Comparison of ENCODE assay signal across 8 cellular contexts in genomic region chr11:17077520-17078401, GRCh38. TPM values are rescaled to one million over a fixed set of nuclear protein-coding genes. Genes with fewer than 3 reads are reported as not detected.
DNase-seq lines count a peak whose midpoint lies in the region; ATAC-seq and TF ChIP-seq lines count a peak whose summit lies in the region.

RPS13 (minus strand) TSS chr11:17077667; CDS start chr11:17077641, 26 bp downstream.

- ATAC-seq in RWPE2 (ENCODE audit: low read depth) (peak; percentile 93), natural killer cell (peak; percentile 95 to 99 (median 97))

- peaks cover 10% of the 10 kb centered on the region for H3K4me1 ChIP-seq in RWPE2 (ENCODE audit: insufficient read depth, poor library complexity, severe bottlenecking)

- no peaks in the 10 kb centered on the region for H3K27me3 ChIP-seq in RWPE2 (ENCODE audit: insufficient read depth, poor library complexity, severe bottlenecking)

- no peaks in the 10 kb centered on the region for H3K9me3 Mint-ChIP-seq in activated T-helper 2 cell treated with anti-CD3 and anti-CD28 coated beads, Interferon-gamma antibody, Interleukin-2, Interleukin-4, amounts not matched to agents 10 μg/mL and 5 μg/mL and 100 μg/mL, durations not matched to agents 14 hours and 24 hours and 36 hours
- no peaks in the 10 kb centered on the region for H3K9me3 Mint-ChIP-seq in natural killer cell

- H3K4me3 Mint-ChIP-seq in activated T-helper 2 cell treated with anti-CD3 and anti-CD28 coated beads, Interferon-gamma antibody, Interleukin-2, Interleukin-4, amounts not matched to agents 10 μg/mL and 5 μg/mL and 100 μg/mL, durations not matched to agents 14 hours and 24 hours and 36 hours (ENCODE audit: low read depth) = peak within 1 kb of the TSS; percentile 100
- H3K4me3 Mint-ChIP-seq in natural killer cell = peak within 1 kb of the TSS; percentile 95

- peaks cover 36% of the 10 kb centered on the region for H3K4me1 Mint-ChIP-seq in activated T-helper 2 cell treated with anti-CD3 and anti-CD28 coated beads, Interferon-gamma antibody, Interleukin-2, Interleukin-4, amounts not matched to agents 10 μg/mL and 5 μg/mL and 100 μg/mL, durations not matched to agents 14 hours and 24 hours and 36 hours (ENCODE audit: low read depth)
- peaks cover 42 to 44% of the 10 kb centered on the region in 2 donors for H3K4me1 Mint-ChIP-seq in natural killer cell

- TF ChIP-seq CTCF in RWPE2 (IDR thresholded peaks at IDR 0.05; ENCODE audit: poor library complexity, severe bottlenecking) (no peak), natural killer cell (IDR thresholded peaks at IDR 0.05) (no peak)

- intact Hi-C loops in activated T-helper 2 cell treated with anti-CD3 and anti-CD28 coated beads, Interferon-gamma antibody, Interleukin-2, Interleukin-4, amounts not matched to agents 10 μg/mL and 5 μg/mL and 100 μg/mL, durations not matched to agents 14 hours and 24 hours and 36 hours (cut with micrococcal nuclease) = loop anchor here (1.0 to 10.0 kb wide), 5 partner anchors 131 to 935 kb away; partner anchors contain the start of genes C11orf58 and SERGEF
- intact Hi-C loops in natural killer cell (cut with micrococcal nuclease) = loop anchor here (1.0 to 10.0 kb wide), 4 partner anchors 130 to 1245 kb away; partner anchors contain the start of genes C11orf58, GTF2H1, HPS5 and NUCB2

- peaks cover 44% of the 10 kb centered on the region for H3K36me3 ChIP-seq in RWPE2 (ENCODE audit: low read depth)

- DNase-seq in EH (ENCODE audit: low read depth) (peak; percentile 99), H4 (ENCODE audit: low spot score) (peak; percentile 100), LoVo (ENCODE audit: low spot score) (peak; percentile 97), RWPE2 (ENCODE audit: low spot score) (peak; percentile 97), fibroblast of peridontal ligament (ENCODE audit: extremely low read depth) (peak; percentile 99), natural killer cell (peak; percentile 91)
- DNase-seq in activated T-helper 2 cell treated with anti-CD3 and anti-CD28 coated beads, Interferon-gamma antibody, Interleukin-2, Interleukin-4, amounts not matched to agents 10 μg/mL and 5 μg/mL and 100 μg/mL, durations not matched to agents 14 hours and 24 hours and 36 hours (ENCODE audit: low spot score) = peak; percentile 95
- DNase-seq in stimulated activated naive CD4-positive, alpha-beta T cell treated with Interleukin-2 at 50 U/mL for 16 hours (lab: John Stamatoyannopoulos, UW) = peak; percentile 94

- peak within 1 kb of the TSS; percentile 87 for H3K4me3 ChIP-seq in RWPE2 (ENCODE audit: severe bottlenecking)

- H3K9me3 ChIP-seq in RWPE2 (ENCODE audit: severe bottlenecking) = no peaks in the 10 kb centered on the region

- peak within 1 kb of the TSS; percentile 97 for H3K27ac Mint-ChIP-seq in activated T-helper 2 cell treated with anti-CD3 and anti-CD28 coated beads, Interferon-gamma antibody, Interleukin-2, Interleukin-4, amounts not matched to agents 10 μg/mL and 5 μg/mL and 100 μg/mL, durations not matched to agents 14 hours and 24 hours and 36 hours
- H3K27ac Mint-ChIP-seq in natural killer cell = peak within 1 kb of the TSS; percentile 94 to 99

- H3K27ac ChIP-seq in RWPE2 (ENCODE audit: poor library complexity, severe bottlenecking) = peak within 1 kb of the TSS; percentile 63

- H3K27me3 Mint-ChIP-seq in activated T-helper 2 cell treated with anti-CD3 and anti-CD28 coated beads, Interferon-gamma antibody, Interleukin-2, Interleukin-4, amounts not matched to agents 10 μg/mL and 5 μg/mL and 100 μg/mL, durations not matched to agents 14 hours and 24 hours and 36 hours (ENCODE audit: low read depth) = no peaks in the 10 kb centered on the region
- H3K27me3 Mint-ChIP-seq in natural killer cell (ENCODE audit: low read depth in 2 of 2) = no peaks in the 10 kb centered on the region

- H3K36me3 Mint-ChIP-seq in activated T-helper 2 cell treated with anti-CD3 and anti-CD28 coated beads, Interferon-gamma antibody, Interleukin-2, Interleukin-4, amounts not matched to agents 10 μg/mL and 5 μg/mL and 100 μg/mL, durations not matched to agents 14 hours and 24 hours and 36 hours (ENCODE audit: low read depth) = peaks cover 60% of the 10 kb centered on the region
- peaks cover 18% of the 10 kb centered on the region for H3K36me3 Mint-ChIP-seq in natural killer cell

RNA-seq across cellular contexts. Expression of gene RPS13, which starts in this region (rescaled TPM):
- 2,637 and 3,038 TPM in 2 replicates for total RNA-seq in H4 (2014; rRNA removed; shearing (Covaris generic))
- total RNA-seq in activated T-helper 2 cell treated with anti-CD3 and anti-CD28 coated beads, Interferon-gamma antibody, Interleukin-2, Interleukin-4, amounts not matched to agents 10 μg/mL and 5 μg/mL and 100 μg/mL, durations not matched to agents 14 hours and 24 hours and 36 hours = 1,360 and 1,371 TPM in 2 replicates
- total RNA-seq in natural killer cell = 100 to 1,000 TPM; 579 to 685 (median 654) TPM

Comparison
In these comparisons a context has a peak if more than half of its experiments do, and no peak if none do; other contexts are left out.
1. Peak in every context shown above with its lines: DNase-seq, ATAC-seq, H3K4me3 ChIP-seq and H3K27ac ChIP-seq.